Comparison of ENCODE assay signal across 8 cellular contexts in the genomic region with DNA sequence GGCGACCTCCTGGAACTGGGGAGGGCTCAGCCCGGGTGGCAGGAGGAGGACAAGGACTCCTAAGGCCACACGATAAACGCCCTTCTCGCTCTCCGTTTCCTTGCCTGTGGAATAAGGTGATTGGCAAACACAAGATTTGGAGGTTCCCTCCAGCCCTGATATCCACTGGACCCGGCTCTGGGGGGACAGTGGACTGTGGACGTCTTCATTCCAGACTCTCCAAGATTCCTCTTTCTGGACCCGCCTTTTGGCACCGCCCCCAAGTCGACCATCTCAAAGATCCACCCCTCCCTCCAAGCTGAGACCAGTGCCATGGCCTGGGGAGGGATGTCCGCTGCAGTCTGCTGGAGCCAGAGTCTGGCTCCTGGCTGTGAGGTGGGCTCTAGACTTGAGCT. TPM values are rescaled to one million over a fixed set of nuclear protein-coding genes. Genes with fewer than 3 reads are reported as not detected.
A peak's percentile ranks its signal among the peaks of the same experiment; 100 is the strongest.
DNase-seq lines count a peak whose midpoint lies in the region; ATAC-seq, FAIRE-seq and TF ChIP-seq lines count a peak whose summit lies in the region.

No MANE protein-coding gene starts in this region.

- no peak overlapping the region for H3K4ac ChIP-seq in H9 (ENCODE audit: low read depth, low read length)

- H3K9me3 ChIP-seq in AG04450 (ENCODE audit: control insufficient read depth, insufficient read depth, low read length) (no peaks in the 10 kb centered on the region), H9 (ENCODE audit: control insufficient read depth, low read depth, low read length) (no peaks in the 10 kb centered on the region), adipocyte (ENCODE audit: control insufficient read depth, low read length) (no peaks in the 10 kb centered on the region), small intestine (ENCODE audit: control insufficient read depth, low read depth) (no peaks in the 10 kb centered on the region)

- POLR2A ChIA-PET in AG04450 (lab: Yijun Ruan, JAX) (interaction anchor here (1.0 to 1.7 kb wide), 4 partner anchors 20 to 339 kb away, joined by 3 to 17 read pairs (median 4); partner anchors contain the start of gene ZNF783), GM10248 (lab: Yijun Ruan, JAX) (interaction anchor here (0.8 kb wide), 1 partner anchor 10 kb away, joined by 5 read pairs; no protein-coding TSS in a partner anchor)

- H2BK12ac ChIP-seq in H9 (ENCODE audit: insufficient read length, low read depth, low read length) = no peak overlapping the region

- H3K18ac ChIP-seq in H9 (ENCODE audit: insufficient read length, low read depth, low read length) = no peak overlapping the region

- no peak overlapping the region for H2BK20ac ChIP-seq in H9 (ENCODE audit: low read depth, low read length, poor library complexity, severe bottlenecking)

- FAIRE-seq in small intestine (lab: Jason Lieb, UNC) = no peak

- H2AK5ac ChIP-seq in H9 (ENCODE audit: insufficient read length, low read length) = no peak overlapping the region

- no peak overlapping the region for H2BK120ac ChIP-seq in H9 (ENCODE audit: low read depth, low read length, poor library complexity, severe bottlenecking)

- H4K8ac ChIP-seq in H9 (replicated peaks; ENCODE audit: insufficient read length, low read depth, low read length) = no peak overlapping the region

- H3K36me3 ChIP-seq in adipocyte (ENCODE audit: control insufficient read depth, insufficient read depth, low read length, severe bottlenecking) = peaks cover 19% of the 10 kb centered on the region
- H3K36me3 ChIP-seq in small intestine (ENCODE audit: control insufficient read depth in 2 of 2, insufficient read depth in 2 of 2, low read length in 2 of 2) = no peaks in the 10 kb centered on the region

- no CpG with 5 or more reads among the region's 12 CpGs for WGBS in H9 (ENCODE audit: extremely low coverage, insufficient read length, low lambda C conversion rate)
- 5 to 11% (median 10%) methylated on average over 12 of the region's 12 CpGs for WGBS in small intestine, 3 donors

- DNase-seq in AG04450 (ENCODE audit: low read depth, low spot score) = no peak
- DNase-seq in H9 = no peak
- DNase-seq in adipocyte (ENCODE audit: low read depth) = peak; percentile 48
- peak; percentile 19 for DNase-seq in small intestine
- DNase-seq in GM10248 (ENCODE audit: extremely low spot score) = no peak
- no peak for DNase-seq in dedifferentiated amniotic fluid mesenchymal stem cell (ENCODE audit: extremely low spot score)

- H3K27ac Mint-ChIP-seq in H9 = peak overlapping the region in 1 of 3 experiments; percentile 94; a peak in 1 of 7 replicates

- H3K23ac ChIP-seq in H9 (ENCODE audit: insufficient read length, low read depth, low read length) = no peak overlapping the region

- H3K27ac ChIP-seq in AG04450 (ENCODE audit: low read depth, low read length) (no peak overlapping the region), H9 (ENCODE audit: insufficient read length, low read depth, low read length) (no peak overlapping the region), small intestine (ENCODE audit: low read depth in 1 of 2, low read length in 1 of 2) (no peak overlapping the region)

- peak overlapping the region; percentile 82 to 90 for H3K4me3 Mint-ChIP-seq in H9

- H3K9ac ChIP-seq in H9 (ENCODE audit: extremely low read depth, insufficient read length, low read length) (peak overlapping the region; percentile 73), adipocyte (ENCODE audit: low read length) (peak overlapping the region; percentile 83)

- peaks cover 3 to 11% (median 11%) of the 10 kb centered on the region in 3 experiments; a peak in 6 of 7 replicates for H3K36me3 Mint-ChIP-seq in H9 (ENCODE audit: insufficient read depth in 1 of 3, low read depth in 3 of 3)

- H3K4me1 Mint-ChIP-seq in H9 = peaks cover 14 to 23% of the 10 kb centered on the region in 2 experiments

- no peak overlapping the region for H2BK15ac ChIP-seq in H9 (ENCODE audit: low read depth, low read length)

- H2BK5ac ChIP-seq in H9 (ENCODE audit: insufficient read length, low read length) = no peak overlapping the region

- H3K27me3 Mint-ChIP-seq in H9 (ENCODE audit: low read depth) = peaks cover 14% of the 10 kb centered on the region

- CTCF ChIA-PET in AG04450 (lab: Charles Lee) (interaction anchor here (0.6 to 2.0 kb wide), 4 partner anchors 24 to 522 kb away, joined by 3 to 9 read pairs (median 6); partner anchors contain the start of gene ZNF783), GM10248 (lab: Yijun Ruan, JAX) (interaction anchor here (0.9 to 3.1 kb wide), 7 partner anchors 9 to 457 kb away, joined by 3 to 36 read pairs (median 3); partner anchors contain the start of gene ZNF783)

- H3K9me3 Mint-ChIP-seq in H9 = no peaks in the 10 kb centered on the region

- ATAC-seq in GM21367 (IDR thresholded peaks at IDR 0.05; ENCODE audit: unreplicated experiment) = no peak

- H3K79me2 ChIP-seq in H9 (ENCODE audit: insufficient read depth, low read length) = no peaks in the 10 kb centered on the region

- H3K27me3 ChIP-seq in AG04450 (ENCODE audit: control insufficient read depth, insufficient read depth, low read length) (no peaks in the 10 kb centered on the region), H9 (ENCODE audit: insufficient read depth, low read length) (no peaks in the 10 kb centered on the region), adipocyte (replicated peaks; ENCODE audit: control insufficient read depth, insufficient read depth, low read length) (no peaks in the 10 kb centered on the region), small intestine (ENCODE audit: control insufficient read depth in 2 of 2, insufficient read depth in 2 of 2, low read length in 2 of 2) (no peaks in the 10 kb centered on the region)

- H3K4me1 ChIP-seq in H9 (ENCODE audit: insufficient read depth, low read length) = no peaks in the 10 kb centered on the region; the same call in 1 of the 2 replicates
- H3K4me1 ChIP-seq in adipocyte (ENCODE audit: control insufficient read depth, insufficient read depth, low read length) = peaks cover 5% of the 10 kb centered on the region
- H3K4me1 ChIP-seq in small intestine (ENCODE audit: control insufficient read depth in 2 of 2, insufficient read depth in 1 of 2, low read depth in 1 of 2, low read length in 1 of 2) = peaks cover 0 to 3% of the 10 kb centered on the region in 2 donors

- peaks cover 10% of the 10 kb centered on the region for H3K23me2 ChIP-seq in H9 (ENCODE audit: insufficient read length, low read depth, low read length, poor library complexity, severe bottlenecking)

- H3K4me3 ChIP-seq in AG04450 (ENCODE audit: low read depth, low read length) (peak overlapping the region; percentile 74), adipocyte (ENCODE audit: low read length) (peak overlapping the region; percentile 87), iPS-11a (ENCODE audit: low read depth, low read length) (peak overlapping the region; percentile 73), small intestine (ENCODE audit: low read depth in 1 of 2, low read length in 2 of 2) (peak overlapping the region in 1 of 2 donors; percentile 55)

- H2AFZ ChIP-seq in H9 (ENCODE audit: low read length) = no peak overlapping the region

- no peak overlapping the region for H3K56ac ChIP-seq in H9 (ENCODE audit: insufficient read length, low read depth, low read length)

- peak overlapping the region; percentile 92 for H3K4me2 ChIP-seq in H9 (ENCODE audit: insufficient read depth, insufficient read length, low read length)

- no peaks in the 10 kb centered on the region for H4K20me1 ChIP-seq in H9 (ENCODE audit: control insufficient read depth, insufficient read depth, insufficient read length)

- no peak overlapping the region for H4K5ac ChIP-seq in H9 (ENCODE audit: insufficient read length, low read depth, low read length)

- no peak overlapping the region for H4K91ac ChIP-seq in H9 (ENCODE audit: insufficient read length, low read depth, low read length)

- TF ChIP-seq CTCF in AG04450 (IDR thresholded peaks at IDR 0.05; ENCODE audit: low read depth, low read length) = no peak
- TF ChIP-seq CTCF in H9 (conservative IDR thresholded peaks at IDR 0.05) = no peak
- TF ChIP-seq CTCF in GM10248 (IDR thresholded peaks at IDR 0.05; ENCODE audit: control extremely low read depth, extremely low read depth, low read depth, missing control alignments) = no peak

- H3K79me1 ChIP-seq in H9 (ENCODE audit: insufficient read depth, low read depth, low read length, poor library complexity, severe bottlenecking) = no peaks in the 10 kb centered on the region

- H3T11ph ChIP-seq in H9 (ENCODE audit: low read length) = no peak overlapping the region

- peak overlapping the region; percentile 77 for H3K14ac ChIP-seq in H9 (ENCODE audit: insufficient read depth, low read length)

RNA-seq across cellular contexts. Expression of gene ZNF783, which starts 23.6 kb away (rescaled TPM):
- polyA plus RNA-seq in AG04450 (2011; rRNA removed) (5.2 TPM in 2 replicates), small intestine (1 to 10 TPM; 3.2 to 5.9 (median 4.0) TPM)
- polyA minus RNA-seq in AG04450 (2011; rRNA and poly(A)+ RNA removed) = 6.5 and 8.5 TPM in 2 replicates
- total RNA-seq in H9 (2021) = 13.5 and 13.6 TPM in 2 replicates

RNA-seq across cellular contexts. Expression of gene ZNF212, which starts 46.1 kb away (rescaled TPM):
- polyA plus RNA-seq in AG04450 (2011; rRNA removed) (4.1 and 4.2 TPM in 2 replicates), small intestine (10 to 100 TPM in 2 of 3 donors, 1 to 10 TPM in 1; 9.0 to 17.3 (median 15.9) TPM)
- 4.5 and 4.6 TPM in 2 replicates for polyA minus RNA-seq in AG04450 (2011; rRNA and poly(A)+ RNA removed)
- 21.1 and 22.9 TPM in 2 replicates for total RNA-seq in H9 (2021)

Comparison
In these comparisons a context has a peak if more than half of its experiments do, and no peak if none do; other contexts are left out.
1. DNase-seq: peak in adipocyte (single experiment) and small intestine (single experiment); none in AG04450 (single experiment), H9 (single experiment), GM10248 (single experiment) and dedifferentiated amniotic fluid mesenchymal stem cell (single experiment).